Comparison of ENCODE assay signal across 11 cellular contexts in the genomic region with DNA sequence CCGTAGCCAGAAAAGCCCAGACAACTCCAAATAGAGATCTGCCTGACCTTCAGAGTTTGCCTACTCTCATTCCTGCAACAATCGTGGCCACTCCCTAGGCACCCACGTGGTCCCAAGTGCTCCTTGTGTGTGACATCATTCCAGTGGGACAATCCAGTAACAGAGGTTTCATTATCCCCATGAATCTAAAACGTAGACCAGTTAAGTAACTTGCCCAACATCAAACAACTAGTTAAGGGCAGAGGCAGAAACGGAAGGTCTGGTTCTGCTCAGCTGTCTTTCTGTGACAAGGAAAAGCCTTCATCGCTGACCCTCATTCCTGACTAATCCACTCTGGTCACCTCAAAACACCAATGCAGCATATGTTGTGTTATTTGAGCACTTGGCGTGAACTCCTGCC.
DNase-seq lines count a peak whose midpoint lies in the region; ATAC-seq and TF ChIP-seq lines count a peak whose summit lies in the region.
"Had no signal": no experiment of that assay in that cellular context is flagged by ENCODE, and none has a peak within 500 bp of the region (broad histone marks: within the 10 kb centered on the region; RNA-seq: fewer than 3 reads in every experiment).

No MANE protein-coding gene starts in this region.

- peak; percentile 51 for DNase-seq in Right ventricle myocardium superior
- DNase-seq in cardiac septum (ENCODE audit: low spot score) = no peak
- DNase-seq in colonic mucosa = peak; percentile 70
- peak; percentile 63 for DNase-seq in medulla oblongata (ENCODE audit: extremely low spot score)
- DNase-seq in DMS114 treated with DMSO at 0.1 percent for 48 hours (lab: John Stamatoyannopoulos, UW; ENCODE audit: unreplicated experiment) = no peak
- no peak for DNase-seq in hepatic stellate cell (ENCODE audit: low spot score)
- DNase-seq in RPMI8226 = no peak
- DNase-seq: activated CD4-positive, alpha-beta T cell treated with anti-CD3 and anti-CD28 coated beads for 48 hours; MM.1S had no signal

- ATAC-seq in Right ventricle myocardium superior (ENCODE audit: poor library complexity) (peak; percentile 75), HG03460 (IDR thresholded peaks at IDR 0.05; ENCODE audit: unreplicated experiment) (no peak)

- no peak overlapping the region for H3K4me3 ChIP-seq in colonic mucosa
- H3K4me3 ChIP-seq: ascending aorta had no signal

- no peaks in the 10 kb centered on the region for H3K36me3 ChIP-seq in colonic mucosa
- H3K36me3 ChIP-seq: ascending aorta had no signal

- no peaks in the 10 kb centered on the region for H3K9me3 ChIP-seq in colonic mucosa
- H3K9me3 ChIP-seq: ascending aorta had no signal

- H3K9ac ChIP-seq in colonic mucosa (ENCODE audit: low read depth in 2 of 2, low read length in 2 of 2) = peak overlapping the region in 1 of 2 donors; percentile 4

- no peak overlapping the region for H3K27ac ChIP-seq in colonic mucosa
- H3K27ac ChIP-seq: ascending aorta had no signal

- H3K4me1 ChIP-seq in colonic mucosa = no peaks in the 10 kb centered on the region
- H3K4me1 ChIP-seq: ascending aorta had no signal

- intact Hi-C loops in Right ventricle myocardium superior (cut with DNase I) (no loop called here), cardiac septum (cut with DNase I) (no loop called here), colonic mucosa (cut with DNase I) (no loop called here)

- H3K27me3 ChIP-seq in colonic mucosa = no peaks in the 10 kb centered on the region
- H3K27me3 ChIP-seq: ascending aorta had no signal

- no peak for TF ChIP-seq CTCF in colonic mucosa (IDR thresholded peaks at IDR 0.05)

Comparison
In these comparisons a context has a peak if more than half of its experiments do, and no peak if none do; other contexts are left out.
1. DNase-seq: peak in Right ventricle myocardium superior (single experiment), colonic mucosa (single experiment) and medulla oblongata (single experiment); none in cardiac septum (single experiment), DMS114 treated with DMSO at 0.1 percent for 48 hours (single experiment), hepatic stellate cell (single experiment) and RPMI8226 (single experiment).